ENCODE assay signal across 9 cellular contexts in genomic region chr3:171967137-171967783, GRCh38.
DNase-seq lines count a peak whose midpoint lies in the region; ATAC-seq and TF ChIP-seq lines count a peak whose summit lies in the region.
"Had no signal": no experiment of that assay in that cellular context is flagged by ENCODE, and none has a peak within 500 bp of the region (broad histone marks: within the 10 kb centered on the region; RNA-seq: fewer than 3 reads in every experiment).

No MANE protein-coding gene starts in this region.

- no peaks in the 10 kb centered on the region for H4K20me1 ChIP-seq in BLaER1 treated with 17β-estradiol and CSF1 and Interleukin-3, amounts not matched to agents 10 nM and 100 nM
- H4K20me1 ChIP-seq in Loucy (ENCODE audit: insufficient read depth, low read length, poor library complexity, severe bottlenecking) (no peaks in the 10 kb centered on the region), H9 (ENCODE audit: control insufficient read depth, insufficient read depth, insufficient read length) (no peaks in the 10 kb centered on the region)

- H3K79me2 ChIP-seq in Loucy (ENCODE audit: insufficient read depth, low read length) (no peaks in the 10 kb centered on the region), H9 (ENCODE audit: insufficient read depth, low read length) (no peaks in the 10 kb centered on the region)

- H2BK15ac ChIP-seq in H9 (ENCODE audit: low read depth, low read length): no peak overlapping the region

- H3K23me2 ChIP-seq in H9 (ENCODE audit: insufficient read length, low read depth, low read length, poor library complexity, severe bottlenecking): no peaks in the 10 kb centered on the region

- no peak overlapping the region for H2BK20ac ChIP-seq in H9 (ENCODE audit: low read depth, low read length, poor library complexity, severe bottlenecking)

- WGBS in H9 (ENCODE audit: extremely low coverage, insufficient read length, low lambda C conversion rate): no CpG with 5 or more reads among the region's 6 CpGs

- no peaks in the 10 kb centered on the region for H3K79me1 ChIP-seq in H9 (ENCODE audit: insufficient read depth, low read depth, low read length, poor library complexity, severe bottlenecking)

- no peak overlapping the region for H2BK5ac ChIP-seq in H9 (ENCODE audit: insufficient read length, low read length)

- peaks cover 8 to 58% (median 31%) of the 10 kb centered on the region in 10 experiments; a peak in 18 of 20 replicates for H3K4me1 ChIP-seq in BLaER1 treated with 17β-estradiol and CSF1 and Interleukin-3, amounts not matched to agents 10 nM and 100 nM
- H3K4me1 ChIP-seq in Loucy (ENCODE audit: insufficient read depth, low read length, poor library complexity, severe bottlenecking): no peaks in the 10 kb centered on the region
- H3K4me1 ChIP-seq in H9 (ENCODE audit: insufficient read depth, low read length): no peaks in the 10 kb centered on the region

- H2AFZ ChIP-seq in Loucy (ENCODE audit: low read length): peak overlapping the region; percentile 4; the same call in 1 of the 2 replicates
- H2AFZ ChIP-seq in H9 (ENCODE audit: low read length): no peak overlapping the region

- H3K9me3 ChIP-seq in BLaER1 treated with 17β-estradiol and CSF1 and Interleukin-3, amounts not matched to agents 10 nM and 100 nM (replicated peaks in 1 of 11): peaks cover 0 to 10% (median 0%) of the 10 kb centered on the region in 11 experiments; a peak in 4 of 22 replicates
- H3K9me3 ChIP-seq in Loucy (ENCODE audit: insufficient read depth, low read depth, low read length) (no peaks in the 10 kb centered on the region), H9 (ENCODE audit: control insufficient read depth, low read depth, low read length) (no peaks in the 10 kb centered on the region)

- DNase-seq in brain pericyte (ENCODE audit: low read depth, low spot score): peak; percentile 18
- peak; percentile 57 for DNase-seq in medulla oblongata (ENCODE audit: extremely low spot score)
- DNase-seq in H9: no peak
- DNase-seq in activated CD4-positive, alpha-beta T cell treated with anti-CD3 and anti-CD28 coated beads, Interleukin-2, amount 10 ng/mL, durations not matched to agents 7 days and 5 days: no peak

- no peaks in the 10 kb centered on the region for H3F3A ChIP-seq in Loucy (ENCODE audit: low read depth)

- peak overlapping the region in 5 of 11 experiments; percentile 13 to 59 (median 26); a peak in 4 of 22 replicates for H3K9ac ChIP-seq in BLaER1 treated with 17β-estradiol and CSF1 and Interleukin-3, amounts not matched to agents 10 nM and 100 nM
- no peak overlapping the region for H3K9ac ChIP-seq in Loucy (ENCODE audit: low read depth, low read length, poor library complexity, severe bottlenecking)
- no peak overlapping the region for H3K9ac ChIP-seq in H9 (ENCODE audit: extremely low read depth, insufficient read length, low read length)

- no peak overlapping the region for H3K4ac ChIP-seq in H9 (ENCODE audit: low read depth, low read length)

- no peaks in the 10 kb centered on the region for H3K36me3 Mint-ChIP-seq in H9 (ENCODE audit: insufficient read depth in 1 of 3, low read depth in 3 of 3)
- no peaks in the 10 kb centered on the region for H3K36me3 Mint-ChIP-seq in activated CD4-positive, alpha-beta T cell treated with anti-CD3 and anti-CD28 coated beads, Interleukin-2, amount 10 ng/mL, durations not matched to agents 7 days and 5 days (ENCODE audit: low read depth)
- H3K36me3 Mint-ChIP-seq: type B pancreatic cell had no signal

- no peak overlapping the region for H4K5ac ChIP-seq in H9 (ENCODE audit: insufficient read length, low read depth, low read length)

- no peak overlapping the region for H3T11ph ChIP-seq in H9 (ENCODE audit: low read length)

- no peak overlapping the region for H4K8ac ChIP-seq in H9 (replicated peaks; ENCODE audit: insufficient read length, low read depth, low read length)

- no peak for TF ChIP-seq CTCF in Loucy (conservative IDR thresholded peaks at IDR 0.05; ENCODE audit: low read length)
- TF ChIP-seq CTCF in H9 (conservative IDR thresholded peaks at IDR 0.05): no peak

- no peak overlapping the region for H4K91ac ChIP-seq in H9 (ENCODE audit: insufficient read length, low read depth, low read length)

- H3K9me2 ChIP-seq in Loucy (replicated peaks; ENCODE audit: low read depth, low read length): no peaks in the 10 kb centered on the region

- H2BK12ac ChIP-seq in H9 (ENCODE audit: insufficient read length, low read depth, low read length): no peak overlapping the region

- no peak overlapping the region for H3K56ac ChIP-seq in H9 (ENCODE audit: insufficient read length, low read depth, low read length)

- H3K4me3 ChIP-seq in BLaER1 treated with 17β-estradiol and CSF1 and Interleukin-3, amounts not matched to agents 10 nM and 100 nM: no peak overlapping the region
- H3K4me3 ChIP-seq in Loucy (ENCODE audit: low read length, poor library complexity, severe bottlenecking): no peak overlapping the region

- H3K4me3 Mint-ChIP-seq in H9: no peak overlapping the region
- no peak overlapping the region for H3K4me3 Mint-ChIP-seq in activated CD4-positive, alpha-beta T cell treated with anti-CD3 and anti-CD28 coated beads, Interleukin-2, amount 10 ng/mL, durations not matched to agents 7 days and 5 days
- H3K4me3 Mint-ChIP-seq: type B pancreatic cell had no signal

- ATAC-seq in HG02970 (IDR thresholded peaks at IDR 0.05; ENCODE audit: low FRiP score, unreplicated experiment): no peak
- ATAC-seq in HG02870 (IDR thresholded peaks at IDR 0.05; ENCODE audit: unreplicated experiment): no peak

- H3K14ac ChIP-seq in H9 (ENCODE audit: insufficient read depth, low read length): no peak overlapping the region

- no peak overlapping the region for H2AK5ac ChIP-seq in H9 (ENCODE audit: insufficient read length, low read length)

- no peaks in the 10 kb centered on the region for H3K27me3 ChIP-seq in BLaER1 treated with 17β-estradiol and CSF1 and Interleukin-3, amounts not matched to agents 10 nM and 100 nM
- H3K27me3 ChIP-seq in Loucy (ENCODE audit: insufficient read depth, low read length, poor library complexity, severe bottlenecking) (no peaks in the 10 kb centered on the region), H9 (ENCODE audit: insufficient read depth, low read length) (no peaks in the 10 kb centered on the region)

- H3K18ac ChIP-seq in H9 (ENCODE audit: insufficient read length, low read depth, low read length): no peak overlapping the region

- H3K9me3 Mint-ChIP-seq in H9: no peaks in the 10 kb centered on the region; a peak in 1 of 5 replicates
- no peaks in the 10 kb centered on the region for H3K9me3 Mint-ChIP-seq in activated CD4-positive, alpha-beta T cell treated with anti-CD3 and anti-CD28 coated beads, Interleukin-2, amount 10 ng/mL, durations not matched to agents 7 days and 5 days

- POLR2A ChIA-PET in activated CD4-positive, alpha-beta T cell treated with anti-CD3 and anti-CD28 coated beads, Interleukin-2, amount 10 ng/mL, durations not matched to agents 7 days and 5 days (lab: Charles Lee): no interaction called here

- no peaks in the 10 kb centered on the region for H3K36me3 ChIP-seq in BLaER1 treated with 17β-estradiol and CSF1 and Interleukin-3, amounts not matched to agents 10 nM and 100 nM
- H3K36me3 ChIP-seq in Loucy (ENCODE audit: insufficient read depth, low read length): no peaks in the 10 kb centered on the region

- no peak overlapping the region for H3K23ac ChIP-seq in H9 (ENCODE audit: insufficient read length, low read depth, low read length)

- H3K27ac ChIP-seq in BLaER1 treated with 17β-estradiol and CSF1 and Interleukin-3, amounts not matched to agents 10 nM and 100 nM: peak overlapping the region in 7 of 11 experiments; percentile 22 to 76 (median 58); a peak in 13 of 22 replicates
- no peak overlapping the region for H3K27ac ChIP-seq in H9 (ENCODE audit: insufficient read length, low read depth, low read length)

- no peak overlapping the region for H3K27ac Mint-ChIP-seq in H9
- no peak overlapping the region for H3K27ac Mint-ChIP-seq in activated CD4-positive, alpha-beta T cell treated with anti-CD3 and anti-CD28 coated beads, Interleukin-2, amount 10 ng/mL, durations not matched to agents 7 days and 5 days

- peaks cover 0 to 5% of the 10 kb centered on the region in 2 experiments; a peak in 2 of 4 replicates for H3K4me1 Mint-ChIP-seq in H9
- no peaks in the 10 kb centered on the region for H3K4me1 Mint-ChIP-seq in activated CD4-positive, alpha-beta T cell treated with anti-CD3 and anti-CD28 coated beads, Interleukin-2, amount 10 ng/mL, durations not matched to agents 7 days and 5 days

- peak overlapping the region; percentile 17 to 77 (median 56); a peak in 20 of 22 replicates for H3K4me2 ChIP-seq in BLaER1 treated with 17β-estradiol and CSF1 and Interleukin-3, amounts not matched to agents 10 nM and 100 nM
- H3K4me2 ChIP-seq in Loucy (ENCODE audit: low read depth, low read length, poor library complexity, severe bottlenecking): no peak overlapping the region
- no peak overlapping the region for H3K4me2 ChIP-seq in H9 (ENCODE audit: insufficient read depth, insufficient read length, low read length)

- H3K27me3 Mint-ChIP-seq in H9 (ENCODE audit: low read depth): no peaks in the 10 kb centered on the region
- H3K27me3 Mint-ChIP-seq in activated CD4-positive, alpha-beta T cell treated with anti-CD3 and anti-CD28 coated beads, Interleukin-2, amount 10 ng/mL, durations not matched to agents 7 days and 5 days: no peaks in the 10 kb centered on the region
- H3K27me3 Mint-ChIP-seq: type B pancreatic cell had no signal

- H2BK120ac ChIP-seq in H9 (ENCODE audit: low read depth, low read length, poor library complexity, severe bottlenecking): no peak overlapping the region

- CTCF ChIA-PET in activated CD4-positive, alpha-beta T cell treated with anti-CD3 and anti-CD28 coated beads, Interleukin-2, amount 10 ng/mL, durations not matched to agents 7 days and 5 days (lab: Charles Lee): no interaction called here

Comparison
In these comparisons a context has a peak if more than half of its experiments do, and no peak if none do; other contexts are left out.
1. H3K4me2 ChIP-seq: peak in BLaER1 treated with 17β-estradiol and CSF1 and Interleukin-3, amounts not matched to agents 10 nM and 100 nM (11 of 11); none in Loucy (single experiment) and H9 (single experiment).
2. DNase-seq: peak in brain pericyte (single experiment) and medulla oblongata (single experiment); none in H9 (single experiment) and activated CD4-positive, alpha-beta T cell treated with anti-CD3 and anti-CD28 coated beads, Interleukin-2, amount 10 ng/mL, durations not matched to agents 7 days and 5 days (single experiment).